In genomic region chr7:55224111-55224510, GRCh38 we compare ENCODE assay signal across 29 cellular contexts.
"Had no signal": no experiment of that assay in that cellular context is flagged by ENCODE, and none has a peak within 500 bp of the region (broad histone marks: within the 10 kb centered on the region; RNA-seq: fewer than 3 reads in every experiment).

No MANE protein-coding gene starts in this region.

- FAIRE-seq: colon, islet of Langerhans had no signal

- DNase-seq: central memory CD4-positive, alpha-beta T cell; dorsolateral prefrontal cortex; effector CD4-positive, alpha-beta T cell; foreskin fibroblast; gastrocnemius medialis; glutamatergic neuron; heart right ventricle; hippocampal formation; kidney glomerular epithelial cell; left colon; left ventricle myocardium inferior; lower lobe of right lung; natural killer cell; stimulated activated CD4-positive, alpha-beta T cell treated with anti-CD3 and anti-CD28 coated beads, Interleukin-12 subunit alpha, Interleukin-12 subunit beta, amount 100 ng/mL, for 4 hours; stimulated activated CD4-positive, alpha-beta T cell treated with anti-CD3 and anti-CD28 coated beads, Interleukin-1b, Interleukin-23, amount 100 ng/mL, for 48 hours; stimulated activated CD4-positive, alpha-beta T cell treated with anti-CD3 and anti-CD28 coated beads, Interleukin-4, amount 100 ng/mL, for 1 hour; stimulated activated CD8-positive, alpha-beta memory T cell treated with anti-CD3 and anti-CD28 coated beads, Interleukin-4, amount 100 ng/mL, for 48 hours; transverse colon; upper lobe of right lung had no signal

- H3K27ac ChIP-seq: dorsolateral prefrontal cortex, epithelial cell of prostate, gastrocnemius medialis, heart right ventricle, left ventricle myocardium inferior, lower lobe of right lung, prostate gland, right atrium auricular region, suprapubic skin, transverse colon, upper lobe of right lung had no signal

- H3K27ac Mint-ChIP-seq: natural killer cell; stimulated activated naive CD8-positive, alpha-beta T cell treated with anti-CD3 and anti-CD28 coated beads, Interleukin-15, Interleukin-2, amounts not matched to agents 100 ng/mL and 50 ng/mL, for 24 hours had no signal

- H3K4me3 Mint-ChIP-seq: natural killer cell; stimulated activated naive CD8-positive, alpha-beta T cell treated with anti-CD3 and anti-CD28 coated beads, Interleukin-15, Interleukin-2, amounts not matched to agents 100 ng/mL and 50 ng/mL, for 24 hours had no signal

- H3K4me2 ChIP-seq: smooth muscle cell had no signal

- H3K4me3 ChIP-seq: dorsolateral prefrontal cortex, gastrocnemius medialis, heart right ventricle, left ventricle myocardium inferior, lower lobe of right lung, prostate gland, right atrium auricular region, smooth muscle cell, suprapubic skin, transverse colon, upper lobe of right lung had no signal

- H3K4me1 Mint-ChIP-seq: natural killer cell had no signal

- ATAC-seq: esophagus mucosa, gastrocnemius medialis, heart right ventricle, left colon, lower lobe of right lung, natural killer cell, sciatic nerve, upper lobe of right lung had no signal

- H3K4me1 ChIP-seq: gastrocnemius medialis, heart right ventricle, left ventricle myocardium inferior, lower lobe of right lung, prostate gland, right atrium auricular region, suprapubic skin, transverse colon, upper lobe of right lung had no signal

- H3K9me3 ChIP-seq: gastrocnemius medialis, lower lobe of right lung, prostate gland, suprapubic skin, transverse colon, upper lobe of right lung had no signal

- H3K27me3 ChIP-seq: dorsolateral prefrontal cortex, gastrocnemius medialis, heart right ventricle, right atrium auricular region, suprapubic skin, transverse colon, upper lobe of right lung had no signal

- H3K36me3 Mint-ChIP-seq: natural killer cell had no signal

- H3K36me3 ChIP-seq: gastrocnemius medialis, heart right ventricle, left ventricle myocardium inferior, lower lobe of right lung, prostate gland, right atrium auricular region, suprapubic skin, transverse colon, upper lobe of right lung had no signal
